ENCODE assay signal across 1 cellular context in genomic region chr1:91851130-91852010, GRCh38.
TF ChIP-seq lines count a peak whose summit lies in the region.

No MANE protein-coding gene starts in this region.

TF ChIP-seq in HEK293, 187 proteins besides CTCF, POLR2A, EP300 and RAD21 (continued from another document and continues in another):
- no peak for TF ChIP-seq ZNF707 (tag by site-specific recombination; IDR thresholded peaks at IDR 0.05)
- TF ChIP-seq ZNF2 (tag by site-specific recombination; IDR thresholded peaks at IDR 0.05): no peak
- TF ChIP-seq ELK4 (IDR thresholded peaks at IDR 0.05; ENCODE audit: borderline replicate concordance, low read depth, low read length): no peak
- TF ChIP-seq ZNF398 (tag by site-specific recombination; IDR thresholded peaks at IDR 0.05): no peak
- peak; percentile 40; the same call in 1 of the 2 replicates for TF ChIP-seq ZNF394 (tag by site-specific recombination; IDR thresholded peaks at IDR 0.05; ENCODE audit: borderline replicate concordance)
- TF ChIP-seq YY2 (tag by site-specific recombination; IDR thresholded peaks at IDR 0.05): no peak
- no peak for TF ChIP-seq ZNF433 (tag by site-specific recombination; IDR thresholded peaks at IDR 0.05; ENCODE audit: low read depth)
- no peak for TF ChIP-seq ZNF362 (tag by site-specific recombination; IDR thresholded peaks at IDR 0.05)
- TF ChIP-seq ZNF76 (tag by site-specific recombination; IDR thresholded peaks at IDR 0.05; ENCODE audit: borderline replicate concordance, low read depth): peak; percentile 69; the same call in 1 of the 2 replicates
- TF ChIP-seq ZSCAN5A (tag by site-specific recombination; IDR thresholded peaks at IDR 0.05): no peak
- TF ChIP-seq ZXDB (tag by site-specific recombination; IDR thresholded peaks at IDR 0.05): peak; percentile 90
- peak; percentile 52; the same call in 1 of the 2 replicates for TF ChIP-seq KLF17 (tag by site-specific recombination; IDR thresholded peaks at IDR 0.05)
- TF ChIP-seq TSHZ1 (tag by site-specific recombination; IDR thresholded peaks at IDR 0.05; ENCODE audit: borderline replicate concordance): peak; percentile 79
- TF ChIP-seq ZNF324 (tag by site-specific recombination; IDR thresholded peaks at IDR 0.05): 0 out of 2 replicates have a peak, but pooled peaks have one; percentile 48
- no peak for TF ChIP-seq ATF2 (tag by site-specific recombination; IDR thresholded peaks at IDR 0.05; ENCODE audit: low read depth)
- TF ChIP-seq SP7 (tag by site-specific recombination; IDR thresholded peaks at IDR 0.05): peak; percentile 90
- TF ChIP-seq SCRT2 (tag by site-specific recombination; IDR thresholded peaks at IDR 0.05): 0 out of 2 replicates have a peak, but pooled peaks have one; percentile 26
- peak; percentile 97 for TF ChIP-seq WT1 (tag by site-specific recombination; IDR thresholded peaks at IDR 0.05)
- no peak for TF ChIP-seq ZNF23 (tag by site-specific recombination; IDR thresholded peaks at IDR 0.05; ENCODE audit: borderline replicate concordance)
- TF ChIP-seq ZNF677 (tag by site-specific recombination; IDR thresholded peaks at IDR 0.05): no peak
- TF ChIP-seq ZIC2 (tag by site-specific recombination; IDR thresholded peaks at IDR 0.05): 0 out of 2 replicates have a peak, but pooled peaks have one; percentile 16
- TF ChIP-seq ZNF148 (tag by site-specific recombination; IDR thresholded peaks at IDR 0.05; ENCODE audit: borderline replicate concordance): no peak
- peak; percentile 72 for TF ChIP-seq ZNF692 (tag by site-specific recombination; IDR thresholded peaks at IDR 0.05)
- no peak for TF ChIP-seq ZNF354C (tag by site-specific recombination; IDR thresholded peaks at IDR 0.05; ENCODE audit: borderline replicate concordance, low read depth)
- no peak for TF ChIP-seq ZNF654 (tag by site-specific recombination; IDR thresholded peaks at IDR 0.05; ENCODE audit: low read depth)
- 0 out of 2 replicates have a peak, but pooled peaks have one; percentile 36 for TF ChIP-seq YY1 (tag by site-specific recombination; IDR thresholded peaks at IDR 0.05)
- no peak for TF ChIP-seq ZNF785 (tag by site-specific recombination; IDR thresholded peaks at IDR 0.05)
- TF ChIP-seq ZNF280C (tag by site-specific recombination; IDR thresholded peaks at IDR 0.05): no peak
- peak; percentile 55; the same call in 1 of the 2 replicates for TF ChIP-seq ZNF391 (tag by site-specific recombination; IDR thresholded peaks at IDR 0.05; ENCODE audit: borderline replicate concordance, low read depth)
- TF ChIP-seq ZNF596 (tag by site-specific recombination; IDR thresholded peaks at IDR 0.05): 0 out of 2 replicates have a peak, but pooled peaks have one; percentile 36
- TF ChIP-seq ZNF423 (tag by site-specific recombination; IDR thresholded peaks at IDR 0.05): no peak
- TF ChIP-seq ZSCAN16 (tag by site-specific recombination; IDR thresholded peaks at IDR 0.05): 0 out of 2 replicates have a peak, but pooled peaks have one; percentile 37
- peak; percentile 29; the same call in 1 of the 2 replicates for TF ChIP-seq ZNF10 (tag by site-specific recombination; IDR thresholded peaks at IDR 0.05)
- TF ChIP-seq ZNF621 (tag by site-specific recombination; IDR thresholded peaks at IDR 0.05): no peak
- no peak for TF ChIP-seq ZNF211 (tag by site-specific recombination; IDR thresholded peaks at IDR 0.05; ENCODE audit: low read depth)
- TF ChIP-seq REPIN1 (tag by site-specific recombination; IDR thresholded peaks at IDR 0.05; ENCODE audit: low read depth): no peak
- no peak for TF ChIP-seq BCL6B (tag by site-specific recombination; IDR thresholded peaks at IDR 0.05)
- TF ChIP-seq ZFP41 (tag by site-specific recombination; IDR thresholded peaks at IDR 0.05; ENCODE audit: borderline replicate concordance): no peak
